ENCODE assay signal across 14 cellular contexts in genomic region chr10:132194726-132195125, GRCh38. TPM values are rescaled to one million over a fixed set of nuclear protein-coding genes. Genes with fewer than 3 reads are reported as not detected.
DNase-seq lines count a peak whose midpoint lies in the region; ATAC-seq and TF ChIP-seq lines count a peak whose summit lies in the region.
"Had no signal": no experiment of that assay in that cellular context is flagged by ENCODE, and none has a peak within 500 bp of the region (broad histone marks: within the 10 kb centered on the region; RNA-seq: fewer than 3 reads in every experiment).

No MANE protein-coding gene starts in this region.

- H3K4me3 ChIP-seq in right atrium auricular region (no peak overlapping the region), lower lobe of right lung (no peak overlapping the region)
- H3K4me3 ChIP-seq: A549 had no signal

- peaks cover 3% of the 10 kb centered on the region for H3K4me1 Mint-ChIP-seq in chondrocyte (ENCODE audit: low read depth)
- no peaks in the 10 kb centered on the region for H3K4me1 Mint-ChIP-seq in mesothelial cell of epicardium

- DNase-seq in left ventricle myocardium superior (peak; percentile 18), right atrium auricular region (ENCODE audit: low spot score) (no peak), chondrocyte (ENCODE audit: low spot score) (peak; percentile 87), lower lobe of right lung (peak; percentile 38), GM10266 (ENCODE audit: extremely low spot score) (no peak), mesothelial cell of epicardium (ENCODE audit: low spot score in 2 of 2, unreplicated experiment in 2 of 2) (no peak)
- DNase-seq in NK-92 treated with Interleukin-12 subunit alpha and Interleukin-12 subunit beta, amount 100 ng/mL, for 24 hours (lab: John Stamatoyannopoulos, UW), result no peak
- DNase-seq: BE2C, DMS79, EL, HCEC 1CT had no signal

- H3K4me1 ChIP-seq in right atrium auricular region (peaks cover 0 to 19% of the 10 kb centered on the region in 2 donors), lower lobe of right lung (no peaks in the 10 kb centered on the region)
- H3K4me1 ChIP-seq: A549, BE2C had no signal

- H3K27me3 ChIP-seq in right atrium auricular region, result no peaks in the 10 kb centered on the region
- peaks cover 9% of the 10 kb centered on the region for H3K27me3 ChIP-seq in lower lobe of right lung (ENCODE audit: low read depth)
- H3K27me3 ChIP-seq: BE2C had no signal

- H3K36me3 ChIP-seq in right atrium auricular region (no peaks in the 10 kb centered on the region), lower lobe of right lung (no peaks in the 10 kb centered on the region)
- H3K36me3 ChIP-seq: BE2C had no signal

- no peaks in the 10 kb centered on the region for H3K27me3 Mint-ChIP-seq in chondrocyte (ENCODE audit: low read depth)
- peaks cover 27% of the 10 kb centered on the region for H3K27me3 Mint-ChIP-seq in mesothelial cell of epicardium (ENCODE audit: low read depth)

- H3K4me3 Mint-ChIP-seq in chondrocyte (ENCODE audit: unreplicated experiment) (no peak overlapping the region), mesothelial cell of epicardium (no peak overlapping the region)
- H3K4me3 Mint-ChIP-seq: CD4-positive, alpha-beta memory T cell had no signal

- H3K27ac Mint-ChIP-seq in chondrocyte (ENCODE audit: unreplicated experiment) (no peak overlapping the region), mesothelial cell of epicardium (no peak overlapping the region)
- H3K27ac Mint-ChIP-seq: CD4-positive, alpha-beta memory T cell had no signal

- H3K9me3 ChIP-seq in right atrium auricular region (no peaks in the 10 kb centered on the region), lower lobe of right lung (no peaks in the 10 kb centered on the region)
- H3K9me3 ChIP-seq: A549, BE2C had no signal

- peaks cover 13% of the 10 kb centered on the region for H3K36me3 Mint-ChIP-seq in chondrocyte (ENCODE audit: low read depth)
- peaks cover 3% of the 10 kb centered on the region for H3K36me3 Mint-ChIP-seq in mesothelial cell of epicardium
- H3K36me3 Mint-ChIP-seq: CD4-positive, alpha-beta memory T cell had no signal

- H3K9me3 Mint-ChIP-seq in chondrocyte (ENCODE audit: low read depth), result no peaks in the 10 kb centered on the region
- peaks cover 3% of the 10 kb centered on the region for H3K9me3 Mint-ChIP-seq in mesothelial cell of epicardium
- H3K9me3 Mint-ChIP-seq: CD4-positive, alpha-beta memory T cell had no signal

- H3K27ac ChIP-seq in right atrium auricular region, result no peak overlapping the region
- H3K27ac ChIP-seq in lower lobe of right lung, result no peak overlapping the region
- H3K27ac ChIP-seq: A549, C4-2B had no signal

- ATAC-seq in left ventricle myocardium superior, result no peak
- ATAC-seq in lower lobe of right lung, result no peak

- no peak for TF ChIP-seq CTCF in right atrium auricular region (IDR thresholded peaks at IDR 0.05)
- TF ChIP-seq CTCF in chondrocyte (IDR thresholded peaks at IDR 0.05), result no peak
- no peak for TF ChIP-seq CTCF in lower lobe of right lung (IDR thresholded peaks at IDR 0.05)
- TF ChIP-seq CTCF in GM10266 (IDR thresholded peaks at IDR 0.05; ENCODE audit: control insufficient read depth, insufficient read depth, low read depth, missing control alignments), result no peak
- no peak for TF ChIP-seq CTCF in mesothelial cell of epicardium (IDR thresholded peaks at IDR 0.05; ENCODE audit: unreplicated experiment)

- intact Hi-C loops in left ventricle myocardium superior (cut with micrococcal nuclease) (no loop called here), lower lobe of right lung (cut with DNase I) (no loop called here)

RNA-seq across cellular contexts. Expression of gene DPYSL4, which starts 8.0 kb away (rescaled TPM):
- total RNA-seq in left ventricle myocardium superior (45.2 TPM), right atrium auricular region (1 to 10 TPM; 3.4 to 4.1 TPM), chondrocyte (19.9 to 37.6 TPM (median 35.2 TPM) in 3 replicates), lower lobe of right lung (2.1 TPM), mesothelial cell of epicardium (13.1 to 18.6 TPM (median 14.4 TPM) in 3 replicates)

Comparison
In these comparisons a context has a peak if more than half of its experiments do, and no peak if none do; other contexts are left out.
1. DNase-seq: peak in left ventricle myocardium superior (single experiment), chondrocyte (single experiment) and lower lobe of right lung (single experiment); none in right atrium auricular region (single experiment), NK-92 treated with Interleukin-12 subunit alpha and Interleukin-12 subunit beta, amount 100 ng/mL, for 24 hours (single experiment), GM10266 (single experiment) and mesothelial cell of epicardium (0 of 2).